ENCODE assay signal across 22 cellular contexts in genomic region chr14:100687386-100687785, GRCh38. TPM values are rescaled to one million over a fixed set of nuclear protein-coding genes. Genes with fewer than 3 reads are reported as not detected.
DNase-seq lines count a peak whose midpoint lies in the region; ATAC-seq, FAIRE-seq and TF ChIP-seq lines count a peak whose summit lies in the region.
"Had no signal": no experiment of that assay in that cellular context is flagged by ENCODE, and none has a peak within 500 bp of the region (broad histone marks: within the 10 kb centered on the region; RNA-seq: fewer than 3 reads in every experiment).

No MANE protein-coding gene starts in this region.

- H3K36me3 ChIP-seq in H1 (ENCODE audit: control insufficient read depth in 2 of 4, insufficient read depth in 4 of 4, low read length in 3 of 4), result no peaks in the 10 kb centered on the region

- H3K27ac Mint-ChIP-seq in mesothelial cell of epicardium (peak overlapping the region; percentile 78), osteocyte (ENCODE audit: unreplicated experiment) (peak overlapping the region; percentile 47)
- H3K27ac Mint-ChIP-seq: CD4-positive, alpha-beta T cell had no signal

- H3K4me3 Mint-ChIP-seq in mesothelial cell of epicardium (no peak overlapping the region), osteocyte (ENCODE audit: unreplicated experiment) (no peak overlapping the region)
- H3K4me3 Mint-ChIP-seq: CD4-positive, alpha-beta T cell; H9 had no signal

- H3K36me3 Mint-ChIP-seq in mesothelial cell of epicardium, result no peaks in the 10 kb centered on the region
- no peaks in the 10 kb centered on the region for H3K36me3 Mint-ChIP-seq in osteocyte (ENCODE audit: unreplicated experiment)

- intact Hi-C loops in Right ventricle myocardium inferior (cut with DNase I) (no loop called here), Right ventricle myocardium superior (cut with DNase I) (no loop called here)

- H3K56ac ChIP-seq in H1 (replicated peaks; ENCODE audit: insufficient read length, low read depth, low read length), result no peak overlapping the region

- no peak for ATAC-seq in Right ventricle myocardium inferior
- no peak for ATAC-seq in Right ventricle myocardium superior (ENCODE audit: poor library complexity)
- ATAC-seq: A549 had no signal

- no peak overlapping the region for H3K4ac ChIP-seq in H1 (replicated peaks; ENCODE audit: insufficient read length, low read depth, low read length)

- CTCF ChIA-PET in H1 (lab: Charles Lee; ENCODE audit: partially characterized antibody), result interaction anchor here (1.3 kb wide), 1 partner anchor 25 kb away, joined by 3 read pairs; no protein-coding TSS in a partner anchor

- H2AFZ ChIP-seq in H1 (ENCODE audit: low read length), result no peak overlapping the region

- no peak for TF ChIP-seq POLR2A in H1 (IDR thresholded peaks at IDR 0.05; ENCODE audit: control extremely low read depth in 1 of 2, low read depth in 2 of 2, low read length in 2 of 2)

- H2AK5ac ChIP-seq in H1 (ENCODE audit: low read depth, low read length), result 0 out of 2 replicates have a peak overlapping the region, but pooled peaks have one; percentile 39

- H3K4me1 Mint-ChIP-seq in mesothelial cell of epicardium (peaks cover 33% of the 10 kb centered on the region), osteocyte (ENCODE audit: unreplicated experiment) (peaks cover 51% of the 10 kb centered on the region)

- H3K27me3 ChIP-seq in H1 (replicated peaks in 1 of 4; ENCODE audit: control insufficient read depth in 3 of 4, extremely low read depth in 1 of 4, insufficient read depth in 3 of 4, low read length in 3 of 4), result peaks cover 0 to 3% (median 0%) of the 10 kb centered on the region in 4 experiments; a peak in 1 of 7 replicates

- H4K8ac ChIP-seq in H1 (ENCODE audit: extremely low read depth, insufficient read depth, low read length), result no peak overlapping the region

- 0 out of 2 replicates have a peak overlapping the region, but pooled peaks have one; percentile 81 for H2BK15ac ChIP-seq in H1 (ENCODE audit: low read length)

- no peaks in the 10 kb centered on the region for H4K20me1 ChIP-seq in H1 (replicated peaks in 1 of 2; ENCODE audit: control insufficient read depth in 1 of 2, insufficient read depth in 2 of 2, low read length in 2 of 2)

- H3K9ac ChIP-seq in H1 (replicated peaks in 1 of 4; ENCODE audit: extremely low read depth in 1 of 4, low read depth in 3 of 4, low read length in 3 of 4), result no peak overlapping the region

- H3K9me3 Mint-ChIP-seq in mesothelial cell of epicardium (no peaks in the 10 kb centered on the region), osteocyte (ENCODE audit: unreplicated experiment) (no peaks in the 10 kb centered on the region)
- H3K9me3 Mint-ChIP-seq: CD4-positive, alpha-beta T cell had no signal

- H2BK5ac ChIP-seq in H1 (ENCODE audit: low read depth, low read length), result no peak overlapping the region

- peak; percentile 53 for DNase-seq in Right ventricle myocardium inferior (ENCODE audit: missing footprints)
- DNase-seq in Right ventricle myocardium superior, result no peak
- DNase-seq in H1 (ENCODE audit: low read depth in 1 of 2, low spot score in 2 of 2), result no peak
- DNase-seq in mesothelial cell of epicardium (ENCODE audit: low spot score in 2 of 2, unreplicated experiment in 2 of 2), result no peak
- DNase-seq in osteocyte (ENCODE audit: extremely low spot score, unreplicated experiment), result no peak
- no peak for DNase-seq in substantia nigra (lab: John Stamatoyannopoulos, UW)
- no peak for DNase-seq in cerebellar nuclear complex (lab: John Stamatoyannopoulos, UW)
- DNase-seq in NCI-H345 treated with DMSO at 0.1 percent for 48 hours (lab: John Stamatoyannopoulos, UW; ENCODE audit: unreplicated experiment), result no peak
- DNase-seq: AML-193; Caco-2; CD4-positive, alpha-beta T cell; DMS153; DMS79; GDM1; GOT3; H9 had no signal

- WGBS in H1 (ENCODE audit: extremely low coverage in 1 of 2, insufficient coverage in 1 of 2, insufficient read length in 1 of 2, insufficient replicate concordance in 2 of 2, low coverage in 1 of 2, low lambda C conversion rate in 2 of 2, missing lambda C conversion rate in 1 of 2), 2 experiments, result 94% methylated on average over 12 of the region's 12 CpGs; no CpG with 5 or more reads in 1 of the 2 experiments

- H3K27me3 Mint-ChIP-seq in mesothelial cell of epicardium (ENCODE audit: low read depth) (no peaks in the 10 kb centered on the region), osteocyte (ENCODE audit: unreplicated experiment) (no peaks in the 10 kb centered on the region)

- POLR2A ChIA-PET in H1 (lab: Charles Lee; ENCODE audit: partially characterized antibody), result no interaction called here

- H3K4me3 ChIP-seq in H1 (ENCODE audit: extremely low read depth in 1 of 4, insufficient read depth in 2 of 4, low read depth in 3 of 4, low read length in 4 of 4), result no peak overlapping the region
- H3K4me3 ChIP-seq: A549 had no signal

- TF ChIP-seq CTCF in H1 (IDR thresholded peaks at IDR 0.05; ENCODE audit: control extremely low read depth in 1 of 3, insufficient read depth in 1 of 3, low read depth in 1 of 3, low read length in 3 of 3) (no peak), mesothelial cell of epicardium (IDR thresholded peaks at IDR 0.05; ENCODE audit: unreplicated experiment) (no peak), osteocyte (IDR thresholded peaks at IDR 0.05) (no peak)

- H3K14ac ChIP-seq in H1 (ENCODE audit: insufficient read length), result no peak overlapping the region

- no peak overlapping the region for H4K91ac ChIP-seq in H1 (replicated peaks; ENCODE audit: insufficient read length, low read length)

- peaks cover 0 to 4% (median 1%) of the 10 kb centered on the region in 4 experiments; a peak in 2 of 7 replicates for H3K4me1 ChIP-seq in H1 (replicated peaks in 1 of 4; ENCODE audit: control insufficient read depth in 3 of 4, insufficient read depth in 4 of 4, low read length in 3 of 4)
- H3K4me1 ChIP-seq: Caco-2 had no signal

- no peak for FAIRE-seq in H1 (lab: Jason Lieb, UNC)
- FAIRE-seq: A549, D721Med, HTR-8/SVneo had no signal

- H3K79me2 ChIP-seq in H1 (ENCODE audit: control insufficient read depth in 1 of 2, insufficient read depth in 2 of 2, low read length in 2 of 2), result no peaks in the 10 kb centered on the region

- no peak overlapping the region for H2BK12ac ChIP-seq in H1 (ENCODE audit: low read depth, low read length)

- no peaks in the 10 kb centered on the region for H3K9me3 ChIP-seq in H1 (ENCODE audit: insufficient read depth in 2 of 2, low read depth in 1 of 2, low read length in 1 of 2)
- H3K9me3 ChIP-seq: A549, Caco-2 had no signal

- no peak overlapping the region for H3K23ac ChIP-seq in H1 (ENCODE audit: insufficient read length)

- no peak overlapping the region for H3K4me2 ChIP-seq in H1 (ENCODE audit: insufficient read depth in 1 of 2, low read depth in 2 of 2, low read length in 2 of 2)
- H3K4me2 ChIP-seq: A549 had no signal

- H3K27ac ChIP-seq in H1 (ENCODE audit: low read depth, low read length) (no peak overlapping the region), substantia nigra (ENCODE audit: low read depth, low read length, poor library complexity, severe bottlenecking) (no peak overlapping the region)
- H3K27ac ChIP-seq: 22Rv1, C4-2B had no signal

- no peak overlapping the region for H3K18ac ChIP-seq in H1 (ENCODE audit: extremely low read depth, low read length)

- H3K23me2 ChIP-seq in H1 (ENCODE audit: low read depth, low read length), result no peaks in the 10 kb centered on the region

- TF ChIP-seq EP300 in H1 (IDR thresholded peaks at IDR 0.05; ENCODE audit: borderline replicate concordance in 1 of 2, low read depth in 2 of 2, low read length in 2 of 2), result no peak

- no peak overlapping the region for H4K5ac ChIP-seq in H1 (ENCODE audit: insufficient read length, low read depth, low read length)

- no peaks in the 10 kb centered on the region; the same call in 1 of the 2 replicates for H3K79me1 ChIP-seq in H1 (ENCODE audit: low read depth, low read length)

- H2BK20ac ChIP-seq in H1 (ENCODE audit: low read length), result no peak overlapping the region; the same call in 1 of the 2 replicates

- H2BK120ac ChIP-seq in H1 (replicated peaks; ENCODE audit: low read depth, low read length), result no peak overlapping the region

- TF ChIP-seq RAD21 in H1 (IDR thresholded peaks at IDR 0.05 in 1 of 2, conservative IDR thresholded peaks at IDR 0.05 in 1 of 2; ENCODE audit: low read depth in 2 of 2, low read length in 2 of 2), result no peak

TF ChIP-seq in H1, 55 proteins besides CTCF, POLR2A, EP300 and RAD21 (continues in another document):
- no peak for TF ChIP-seq SP2 (IDR thresholded peaks at IDR 0.05; ENCODE audit: low read length)
- TF ChIP-seq GTF2F1 (IDR thresholded peaks at IDR 0.05; ENCODE audit: borderline replicate concordance, low read depth, low read length), result no peak
- no peak for TF ChIP-seq RFX5 (IDR thresholded peaks at IDR 0.05; ENCODE audit: borderline replicate concordance, low read depth, low read length)
- TF ChIP-seq TAF1 (IDR thresholded peaks at IDR 0.05; ENCODE audit: low read depth, low read length), result no peak
- TF ChIP-seq EZH2 (IDR thresholded peaks at IDR 0.05; ENCODE audit: low read depth, low read length, severe bottlenecking), result no peak
- TF ChIP-seq BRCA1 (IDR thresholded peaks at IDR 0.05; ENCODE audit: low read depth, low read length), result no peak

RNA-seq across cellular contexts. Expression of gene DLK1, which starts 39.3 kb away (rescaled TPM):
- 52.3 TPM for total RNA-seq in Right ventricle myocardium inferior
- total RNA-seq in Right ventricle myocardium superior, result 22.8 TPM
- 0.42 and 1.3 TPM in 2 replicates for total RNA-seq in H1 (2021; fragmentation: NEBNext Ultra II Directional; extraction: Animal tissue kit (Norgen Biotek cat#: 25700))
- polyA plus RNA-seq in H1 (2011; rRNA removed), result 2.4 and 7.1 TPM in 2 replicates
- polyA plus RNA-seq in H1 (2011; cell fraction: cytosol; rRNA removed), result 2.2 TPM
- polyA plus RNA-seq in H1 (2011; cell fraction: nucleus; rRNA removed), result 5.4 TPM
- polyA plus RNA-seq in H1 (2012, experiment 1 of 2), result 2.2 to 3.6 TPM (median 3.3 TPM) in 4 replicates
- polyA plus RNA-seq in H1 (2012, experiment 2 of 2), result 3.7 TPM
- 0.93 TPM for polyA plus RNA-seq in H1 (2013, experiment 1 of 2)
- polyA plus RNA-seq in H1 (2013, experiment 2 of 2), result 0.98 TPM
- 0.51 and 1.1 TPM in 2 replicates for polyA minus RNA-seq in H1 (2011; rRNA and poly(A)+ RNA removed)
- 2.1 TPM for polyA minus RNA-seq in H1 (2011; cell fraction: cytosol; rRNA and poly(A)+ RNA removed)
- polyA minus RNA-seq in H1 (2011; cell fraction: nucleus; rRNA and poly(A)+ RNA removed), result 0.80 TPM
- total RNA-seq in mesothelial cell of epicardium, result 958 to 1,165 TPM (median 1,080 TPM) in 3 replicates
- 0.60 and 0.86 TPM in 2 replicates for total RNA-seq in osteocyte
- total RNA-seq: Caco-2; CD4-positive, alpha-beta T cell had no signal
- polyA plus RNA-seq: BJ had no signal

Comparison
In these comparisons a context has a peak if more than half of its experiments do, and no peak if none do; other contexts are left out.
1. RNA of gene DLK1, which starts 39.3 kb away (total RNA-seq): 958 to 1,165 TPM in mesothelial cell of epicardium; 52.3 TPM in Right ventricle myocardium inferior (single experiment), 22.8 TPM in Right ventricle myocardium superior (single experiment), 0.42 to 1.3 TPM in H1 and 0.60 to 0.86 TPM in osteocyte; every median in the first group is over 10 times any median in the second.